ENCODE assay signal across 23 cellular contexts in the genomic region with DNA sequence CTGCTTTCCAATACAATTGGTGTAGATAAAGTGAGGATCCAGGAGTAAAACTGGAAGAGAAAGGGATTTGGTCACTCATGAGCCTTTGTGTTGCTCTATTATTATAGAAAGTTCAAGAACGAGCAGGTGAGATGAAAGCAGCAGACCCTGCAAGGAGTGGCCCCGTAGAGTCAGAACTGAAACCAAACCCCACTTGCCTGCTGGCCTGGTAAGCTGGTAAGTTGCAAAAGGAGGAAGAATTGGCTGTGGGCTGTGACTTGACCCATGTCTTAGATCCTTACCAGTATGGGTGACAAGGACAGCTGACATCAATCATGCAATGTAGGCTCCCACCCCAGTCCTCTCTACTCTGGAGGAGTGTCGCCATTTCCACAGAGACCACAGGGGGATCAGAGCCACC.
"Had no signal": no experiment of that assay in that cellular context is flagged by ENCODE, and none has a peak within 500 bp of the region (broad histone marks: within the 10 kb centered on the region; RNA-seq: fewer than 3 reads in every experiment).

No MANE protein-coding gene starts in this region.

- H3K9me3 ChIP-seq: colonic mucosa, esophagus muscularis mucosa, esophagus squamous epithelium, gastrocnemius medialis, heart left ventricle had no signal

- DNase-seq: colonic mucosa; cortex of kidney; dermis blood vessel endothelial cell; dorsolateral prefrontal cortex; effector CD4-positive, alpha-beta T cell; effector CD8-positive, alpha-beta T cell; effector memory CD4-positive, alpha-beta T cell; effector memory CD8-positive, alpha-beta T cell; endodermal cell; erythroblast; esophagus squamous epithelium; foreskin fibroblast; foreskin keratinocyte; foreskin melanocyte; gastrocnemius medialis; glutamatergic neuron; heart left ventricle; heart right ventricle had no signal

- ATAC-seq: effector memory CD8-positive, alpha-beta T cell; esophagus mucosa; foreskin keratinocyte; gastrocnemius medialis; gastroesophageal sphincter; heart left ventricle; heart right ventricle had no signal

- H3K4me3 ChIP-seq: colonic mucosa, coronary artery, dorsolateral prefrontal cortex, esophagus muscularis mucosa, esophagus squamous epithelium, gastrocnemius medialis, gastroesophageal sphincter, heart left ventricle, heart right ventricle had no signal

- H3K27ac ChIP-seq: colonic mucosa, coronary artery, dorsolateral prefrontal cortex, epithelial cell of prostate, esophagus muscularis mucosa, esophagus squamous epithelium, foreskin keratinocyte, gastrocnemius medialis, gastroesophageal sphincter, heart left ventricle, heart right ventricle had no signal

- H3K4me1 ChIP-seq: colonic mucosa, esophagus muscularis mucosa, esophagus squamous epithelium, foreskin keratinocyte, gastrocnemius medialis, gastroesophageal sphincter, heart left ventricle, heart right ventricle had no signal

- H3K27me3 ChIP-seq: colonic mucosa, dorsolateral prefrontal cortex, esophagus squamous epithelium, foreskin keratinocyte, gastrocnemius medialis, gastroesophageal sphincter, heart left ventricle had no signal

- H3K36me3 ChIP-seq: colonic mucosa, esophagus muscularis mucosa, esophagus squamous epithelium, gastrocnemius medialis, gastroesophageal sphincter, heart left ventricle, heart right ventricle had no signal
